In genomic region chr9:129584136-129584535, GRCh38 we compare ENCODE assay signal across 10 cellular contexts. TPM values are rescaled to one million over a fixed set of nuclear protein-coding genes. Genes with fewer than 3 reads are reported as not detected.
DNase-seq lines count a peak whose midpoint lies in the region; TF ChIP-seq lines count a peak whose summit lies in the region.
"Had no signal": no experiment of that assay in that cellular context is flagged by ENCODE, and none has a peak within 500 bp of the region (broad histone marks: within the 10 kb centered on the region; RNA-seq: fewer than 3 reads in every experiment).

No MANE protein-coding gene starts in this region.

- H3K23me2 ChIP-seq in H9 (ENCODE audit: insufficient read length, low read depth, low read length, poor library complexity, severe bottlenecking): no peaks in the 10 kb centered on the region

- no peak overlapping the region for H3K4me2 ChIP-seq in H9 (ENCODE audit: insufficient read depth, insufficient read length, low read length)

- no peak overlapping the region for H2BK12ac ChIP-seq in H9 (ENCODE audit: insufficient read length, low read depth, low read length)

- H2AK5ac ChIP-seq in H9 (ENCODE audit: insufficient read length, low read length): no peak overlapping the region

- H3K9me3 ChIP-seq in H9 (ENCODE audit: control insufficient read depth, low read depth, low read length): no peaks in the 10 kb centered on the region

- H3K27me3 Mint-ChIP-seq in Calu3 (ENCODE audit: unreplicated experiment) (no peaks in the 10 kb centered on the region), H9 (ENCODE audit: low read depth) (peaks cover 32% of the 10 kb centered on the region), nephron progenitor cell (ENCODE audit: low read depth, poor library complexity) (peaks cover 7% of the 10 kb centered on the region)

- H3K27ac Mint-ChIP-seq in Calu3 (ENCODE audit: unreplicated experiment): no peak overlapping the region
- peak overlapping the region in 2 of 3 experiments; percentile 17 to 86; a peak in 2 of 7 replicates for H3K27ac Mint-ChIP-seq in H9
- peak overlapping the region; percentile 7 for H3K27ac Mint-ChIP-seq in nephron progenitor cell

- TF ChIP-seq CTCF in Calu3 (IDR thresholded peaks at IDR 0.05; ENCODE audit: unreplicated experiment) (no peak), H9 (conservative IDR thresholded peaks at IDR 0.05) (peak; percentile 21; the same call in 1 of the 3 replicates), fibroblast of mammary gland (conservative IDR thresholded peaks at IDR 0.05; ENCODE audit: control insufficient read depth, insufficient read depth, low read depth, low read length) (no peak), nephron progenitor cell (IDR thresholded peaks at IDR 0.05) (no peak)

- no peak overlapping the region for H3K23ac ChIP-seq in H9 (ENCODE audit: insufficient read length, low read depth, low read length)

- H3K4me3 ChIP-seq in fibroblast of mammary gland (ENCODE audit: control insufficient read depth, low read depth, low read length): no peak overlapping the region

- no peak overlapping the region for H4K5ac ChIP-seq in H9 (ENCODE audit: insufficient read length, low read depth, low read length)

- no peak overlapping the region for H2BK5ac ChIP-seq in H9 (ENCODE audit: insufficient read length, low read length)

- H3K4ac ChIP-seq in H9 (ENCODE audit: low read depth, low read length): no peak overlapping the region

- intact Hi-C loops in Calu3 (cut with micrococcal nuclease; ENCODE audit: unreplicated experiment): no loop called here

- no peaks in the 10 kb centered on the region for H3K9me3 Mint-ChIP-seq in Calu3 (ENCODE audit: low read depth, unreplicated experiment)
- no peaks in the 10 kb centered on the region for H3K9me3 Mint-ChIP-seq in H9
- peaks cover 4% of the 10 kb centered on the region for H3K9me3 Mint-ChIP-seq in nephron progenitor cell

- H3K4me1 Mint-ChIP-seq in Calu3 (ENCODE audit: low read depth, unreplicated experiment) (peaks cover 26% of the 10 kb centered on the region), H9 (peaks cover 27 to 39% of the 10 kb centered on the region in 2 experiments), nephron progenitor cell (peaks cover 65% of the 10 kb centered on the region)

- H3K4me3 Mint-ChIP-seq in Calu3 (ENCODE audit: low read depth, unreplicated experiment) (no peak overlapping the region), H9 (no peak overlapping the region), nephron progenitor cell (no peak overlapping the region)

- no peak overlapping the region for H4K8ac ChIP-seq in H9 (replicated peaks; ENCODE audit: insufficient read length, low read depth, low read length)

- CTCF ChIA-PET in Calu3 (lab: Charles Lee): no interaction called here

- no peak overlapping the region for H4K91ac ChIP-seq in H9 (ENCODE audit: insufficient read length, low read depth, low read length)

- no peak overlapping the region for H3K18ac ChIP-seq in H9 (ENCODE audit: insufficient read length, low read depth, low read length)

- no peak overlapping the region for H3K27ac ChIP-seq in H9 (ENCODE audit: insufficient read length, low read depth, low read length)
- H3K27ac ChIP-seq: VCaP had no signal

- no peak overlapping the region for H3K14ac ChIP-seq in H9 (ENCODE audit: insufficient read depth, low read length)

- no TSS peak for BruUV-seq in Calu3 (replicated peaks; lab: Mats Ljungman, UMichigan)

- WGBS in H9 (ENCODE audit: extremely low coverage, insufficient read length, low lambda C conversion rate): no CpG with 5 or more reads among the region's 1 CpG

- H2BK15ac ChIP-seq in H9 (ENCODE audit: low read depth, low read length): no peak overlapping the region

- no peak overlapping the region for H3K9ac ChIP-seq in H9 (ENCODE audit: extremely low read depth, insufficient read length, low read length)

- H3K79me1 ChIP-seq in H9 (ENCODE audit: insufficient read depth, low read depth, low read length, poor library complexity, severe bottlenecking): no peaks in the 10 kb centered on the region

- H2BK20ac ChIP-seq in H9 (ENCODE audit: low read depth, low read length, poor library complexity, severe bottlenecking): no peak overlapping the region

- H3K27me3 ChIP-seq in H9 (ENCODE audit: insufficient read depth, low read length): no peaks in the 10 kb centered on the region

- no peak overlapping the region for H2AFZ ChIP-seq in H9 (ENCODE audit: low read length)

- H3K56ac ChIP-seq in H9 (ENCODE audit: insufficient read length, low read depth, low read length): no peak overlapping the region

- H3K79me2 ChIP-seq in H9 (ENCODE audit: insufficient read depth, low read length): no peaks in the 10 kb centered on the region

- no peaks in the 10 kb centered on the region for H3K4me1 ChIP-seq in H9 (ENCODE audit: insufficient read depth, low read length)

- DNase-seq in Calu3 (peak; percentile 61), H9 (peak; percentile 83), NOMO-1 treated with DMSO at 0.1 percent for 48 hours (lab: John Stamatoyannopoulos, UW; ENCODE audit: unreplicated experiment) (peak; percentile 78), fibroblast of mammary gland (ENCODE audit: low read depth) (peak; percentile 85), nephron progenitor cell (peak; percentile 53), ureter (ENCODE audit: low spot score) (peak; percentile 70), NCI-H1694 treated with DMSO at 0.1 percent for 48 hours (lab: John Stamatoyannopoulos, UW) (no peak)
- peak; percentile 56 for DNase-seq in activated T-cell treated with anti-CD3 and anti-CD28 coated beads, Interleukin-2, amount 50 U/mL, for 1 hour

- H3T11ph ChIP-seq in H9 (ENCODE audit: low read length): no peak overlapping the region

- H2BK120ac ChIP-seq in H9 (ENCODE audit: low read depth, low read length, poor library complexity, severe bottlenecking): no peak overlapping the region

- H3K36me3 Mint-ChIP-seq in Calu3 (ENCODE audit: insufficient read depth, unreplicated experiment): peaks cover 20% of the 10 kb centered on the region
- H3K36me3 Mint-ChIP-seq in H9 (ENCODE audit: insufficient read depth in 1 of 3, low read depth in 3 of 3): no peaks in the 10 kb centered on the region
- H3K36me3 Mint-ChIP-seq in nephron progenitor cell (ENCODE audit: low read depth): no peaks in the 10 kb centered on the region

- H4K20me1 ChIP-seq in H9 (ENCODE audit: control insufficient read depth, insufficient read depth, insufficient read length): no peaks in the 10 kb centered on the region

RNA-seq across cellular contexts. Expression of gene C9orf50, which starts 36.8 kb away (rescaled TPM):
- total RNA-seq in Calu3 (2022): not detected in 2 replicates
- total RNA-seq in H9 (2021): not detected in 2 replicates
- not detected for total RNA-seq in ureter
- total RNA-seq: urinary bladder had no signal

RNA-seq across cellular contexts. Expression of gene NTMT1, which starts 41.8 kb away (rescaled TPM):
- total RNA-seq in Calu3 (2022) (34.7 and 36.1 TPM in 2 replicates), H9 (2021) (57.9 and 63.3 TPM in 2 replicates), ureter (31.2 TPM)

RNA-seq across cellular contexts. Expression of gene ASB6, which starts 57.8 kb away (rescaled TPM):
- total RNA-seq in Calu3 (2022): 15.5 and 18.4 TPM in 2 replicates
- total RNA-seq in H9 (2021): 21.0 and 21.6 TPM in 2 replicates
- total RNA-seq in ureter: 18.8 TPM
